ENCODE assay signal across 12 cellular contexts in genomic region chr16:19809121-19809635, GRCh38.
DNase-seq lines count a peak whose midpoint lies in the region; ATAC-seq, FAIRE-seq and TF ChIP-seq lines count a peak whose summit lies in the region.
"Had no signal": no experiment of that assay in that cellular context is flagged by ENCODE, and none has a peak within 500 bp of the region (broad histone marks: within the 10 kb centered on the region; RNA-seq: fewer than 3 reads in every experiment).

No MANE protein-coding gene starts in this region.

- TF ChIP-seq CTCF in fibroblast of pulmonary artery (IDR thresholded peaks at IDR 0.05; ENCODE audit: low read length, missing control alignments) (no peak), psoas muscle (IDR thresholded peaks at IDR 0.05) (no peak), A673 (conservative IDR thresholded peaks at IDR 0.05; ENCODE audit: low read depth, low read length) (no peak), tibial nerve (IDR thresholded peaks at IDR 0.05) (no peak), GM13976 (IDR thresholded peaks at IDR 0.05; ENCODE audit: borderline replicate concordance, control extremely low read depth, extremely low read depth, insufficient read depth, missing control alignments) (no peak)

- H3K27ac ChIP-seq in psoas muscle (peak overlapping the region; percentile 91), A673 (ENCODE audit: low read depth, low read length, poor library complexity, severe bottlenecking) (no peak overlapping the region), tibial nerve (peak overlapping the region in 1 of 4 donors; percentile 59)
- H3K27ac ChIP-seq: SK-N-MC had no signal

- 56 to 76% (median 58%) methylated on average over 4 of the region's 4 CpGs for WGBS in psoas muscle, 3 donors
- 88 to 89% methylated on average over 4 of the region's 4 CpGs for WGBS in tibial nerve, 2 donors

- ATAC-seq in psoas muscle: peak; percentile 95 to 99 (median 97)

- H3K9me3 ChIP-seq in psoas muscle: peaks cover 4% of the 10 kb centered on the region
- H3K9me3 ChIP-seq in A673 (ENCODE audit: low read depth, low read length, poor library complexity, severe bottlenecking): peaks cover 7% of the 10 kb centered on the region
- H3K9me3 ChIP-seq in tibial nerve: peaks cover 0 to 16% (median 1%) of the 10 kb centered on the region in 4 donors

- POLR2A ChIA-PET in A673 (lab: Charles Lee; ENCODE audit: low non-redundant PET): no interaction called here

- peak; percentile 23 for FAIRE-seq in H54 (lab: Jason Lieb, UNC)

- peaks cover 42% of the 10 kb centered on the region for H3K4me1 ChIP-seq in psoas muscle
- no peaks in the 10 kb centered on the region for H3K4me1 ChIP-seq in A673 (ENCODE audit: insufficient read depth, low read length, poor library complexity, severe bottlenecking)
- peaks cover 0 to 18% (median 6%) of the 10 kb centered on the region in 4 donors for H3K4me1 ChIP-seq in tibial nerve

- TF ChIP-seq POLR2A in H54 (IDR thresholded peaks at IDR 0.05; ENCODE audit: low read depth, low read length) (no peak), tibial nerve (IDR thresholded peaks at IDR 0.05) (no peak)

- in situ Hi-C loops in GM13976 (cut with MboI; ENCODE audit: low sequenced_read_pairs, unreplicated experiment): no loop called here

- H3K4me3 ChIP-seq in fibroblast of pulmonary artery (replicated peaks; ENCODE audit: low read depth, low read length) (no peak overlapping the region), psoas muscle (no peak overlapping the region), A673 (ENCODE audit: low read depth, low read length, poor library complexity, severe bottlenecking) (no peak overlapping the region), tibial nerve (no peak overlapping the region)
- H3K4me3 ChIP-seq: SK-N-MC had no signal

- TF ChIP-seq EP300 in tibial nerve (IDR thresholded peaks at IDR 0.05): peak in 1 of 2 donors; percentile 28

- intact Hi-C loops in psoas muscle (cut with DNase I) (loop anchor here (1.0 to 10.0 kb wide), 3 partner anchors 54 to 92 kb away; partner anchors contain the start of genes IQCK (in 1 of the 2) and KNOP1 (in 1 of the 2)), A673 (cut with micrococcal nuclease; ENCODE audit: unreplicated experiment) (no loop called here)

- CTCF ChIA-PET in A673 (lab: Charles Lee): no interaction called here

- no peak for DNase-seq in H54 (ENCODE audit: insufficient read length, low spot score)
- peak; percentile 29 for DNase-seq in OCI-M1 (lab: John Stamatoyannopoulos, UW)
- peak; percentile 27 for DNase-seq in fibroblast of pulmonary artery (ENCODE audit: low read depth)
- peak; percentile 55 to 83 for DNase-seq in psoas muscle
- DNase-seq in NCI-H446 (lab: John Stamatoyannopoulos, UW): no peak
- DNase-seq in A673 (ENCODE audit: low spot score): no peak
- no peak for DNase-seq in tibial nerve (ENCODE audit: low spot score in 2 of 2)
- DNase-seq in GM13976 (ENCODE audit: low spot score): no peak
- DNase-seq: foreskin fibroblast, GDM1, NCI-H2081 treated with DMSO at 0.1 percent for 48 hours had no signal

- H3K36me3 ChIP-seq in psoas muscle (ENCODE audit: insufficient read depth in 1 of 2, low read depth in 1 of 2) (no peaks in the 10 kb centered on the region), A673 (ENCODE audit: insufficient read depth, low read length, poor library complexity, severe bottlenecking) (no peaks in the 10 kb centered on the region), tibial nerve (no peaks in the 10 kb centered on the region)

- no TSS peak for BruUV-seq in A673 (replicated peaks; lab: Mats Ljungman, UMichigan)

- H3K27me3 ChIP-seq in psoas muscle (ENCODE audit: insufficient read depth in 3 of 3, low read length in 2 of 3): no peaks in the 10 kb centered on the region
- no peaks in the 10 kb centered on the region for H3K27me3 ChIP-seq in A673 (replicated peaks; ENCODE audit: insufficient read depth, low read depth, low read length, poor library complexity)
- no peaks in the 10 kb centered on the region for H3K27me3 ChIP-seq in tibial nerve

Comparison
In these comparisons a context has a peak if more than half of its experiments do, and no peak if none do; other contexts are left out.
1. DNase-seq: peak in OCI-M1 (single experiment), fibroblast of pulmonary artery (single experiment) and psoas muscle (2 of 2); none in H54 (single experiment), NCI-H446 (0 of 2), A673 (single experiment), tibial nerve (0 of 2) and GM13976 (single experiment).